16 cellular contexts compared by ENCODE assay signal in genomic region chr7:26992670-26993069, GRCh38.
DNase-seq lines count a peak whose midpoint lies in the region; ATAC-seq, FAIRE-seq and TF ChIP-seq lines count a peak whose summit lies in the region.
"Had no signal": no experiment of that assay in that cellular context is flagged by ENCODE, and none has a peak within 500 bp of the region (broad histone marks: within the 10 kb centered on the region; RNA-seq: fewer than 3 reads in every experiment).

No MANE protein-coding gene starts in this region.

- H3K4me1 ChIP-seq in RWPE2 (ENCODE audit: insufficient read depth, poor library complexity, severe bottlenecking) (peaks cover 19% of the 10 kb centered on the region), keratinocyte (ENCODE audit: control insufficient read depth, extremely low read depth, insufficient read depth, low read length) (peaks cover 35% of the 10 kb centered on the region), psoas muscle (no peaks in the 10 kb centered on the region)
- H3K4me1 ChIP-seq: BLaER1 treated with 17β-estradiol and CSF1 and Interleukin-3, amounts not matched to agents 10 nM and 100 nM had no signal

- H3K27ac Mint-ChIP-seq in progenitor cell of endocrine pancreas = peak overlapping the region; percentile 73
- H3K27ac Mint-ChIP-seq: CD4-positive, CD25-positive, alpha-beta regulatory T cell had no signal

- no peaks in the 10 kb centered on the region for H3K79me2 ChIP-seq in keratinocyte (ENCODE audit: control insufficient read depth, insufficient read depth, low read length)

- H3K27me3 Mint-ChIP-seq in progenitor cell of endocrine pancreas = no peaks in the 10 kb centered on the region

- ATAC-seq in RWPE2 (ENCODE audit: low read depth) = no peak
- no peak for ATAC-seq in psoas muscle
- ATAC-seq: HCT116 had no signal

- H3K27me3 ChIP-seq in RWPE2 (ENCODE audit: insufficient read depth, poor library complexity, severe bottlenecking) = no peaks in the 10 kb centered on the region
- no peaks in the 10 kb centered on the region for H3K27me3 ChIP-seq in keratinocyte (ENCODE audit: control insufficient read depth, extremely low read depth, insufficient read depth, low read length)
- H3K27me3 ChIP-seq in psoas muscle (ENCODE audit: insufficient read depth in 3 of 3, low read length in 2 of 3) = no peaks in the 10 kb centered on the region
- H3K27me3 ChIP-seq: BLaER1 treated with 17β-estradiol and CSF1 and Interleukin-3, amounts not matched to agents 10 nM and 100 nM had no signal

- H3K4me3 ChIP-seq in RWPE2 (ENCODE audit: severe bottlenecking) (no peak overlapping the region), keratinocyte (ENCODE audit: control insufficient read depth in 2 of 3, extremely low read depth in 1 of 3, insufficient read depth in 2 of 3, low read depth in 1 of 3, low read length in 3 of 3) (no peak overlapping the region), psoas muscle (no peak overlapping the region)
- H3K4me3 ChIP-seq: BLaER1 treated with 17β-estradiol and CSF1 and Interleukin-3, amounts not matched to agents 10 nM and 100 nM; GM23248 had no signal

- H3K9me1 ChIP-seq in keratinocyte (ENCODE audit: control insufficient read depth, extremely low read depth, insufficient read depth, low read length) = no peaks in the 10 kb centered on the region

- H3K36me3 ChIP-seq in RWPE2 (ENCODE audit: low read depth) (no peaks in the 10 kb centered on the region), keratinocyte (ENCODE audit: control insufficient read depth in 2 of 2, extremely low read depth in 1 of 2, insufficient read depth in 2 of 2, low read length in 2 of 2) (no peaks in the 10 kb centered on the region), psoas muscle (ENCODE audit: insufficient read depth in 1 of 2, low read depth in 1 of 2) (no peaks in the 10 kb centered on the region)
- H3K36me3 ChIP-seq: BLaER1 treated with 17β-estradiol and CSF1 and Interleukin-3, amounts not matched to agents 10 nM and 100 nM had no signal

- no peak overlapping the region for H3K4me3 Mint-ChIP-seq in progenitor cell of endocrine pancreas (ENCODE audit: low read depth)
- H3K4me3 Mint-ChIP-seq: CD4-positive, CD25-positive, alpha-beta regulatory T cell had no signal

- H2AFZ ChIP-seq in keratinocyte (ENCODE audit: control insufficient read depth, low read length) = peak overlapping the region; percentile 67

- DNase-seq in RWPE2 (ENCODE audit: low spot score) (no peak), epithelial cell of prostate (ENCODE audit: low read depth, low spot score) (no peak), keratinocyte (ENCODE audit: low read depth, low spot score) (no peak), progenitor cell of endocrine pancreas (ENCODE audit: low spot score, unreplicated experiment) (no peak), nucleus accumbens (lab: John Stamatoyannopoulos, UW) (no peak), substantia nigra (lab: John Stamatoyannopoulos, UW) (no peak), psoas muscle (no peak)
- DNase-seq: ACHN; CD4-positive, CD25-positive, alpha-beta regulatory T cell; DMS53; GF-D8; GM23248 had no signal

- TF ChIP-seq CTCF in RWPE2 (IDR thresholded peaks at IDR 0.05; ENCODE audit: poor library complexity, severe bottlenecking) = no peak
- TF ChIP-seq CTCF in keratinocyte (optimal IDR thresholded peaks at IDR 0.05 in 1 of 3, IDR thresholded peaks at IDR 0.05 in 1 of 3, conservative IDR thresholded peaks at IDR 0.05 in 1 of 3; ENCODE audit: extremely low read depth in 1 of 3, insufficient read depth in 2 of 3, low read length in 3 of 3) = no peak
- no peak for TF ChIP-seq CTCF in progenitor cell of endocrine pancreas (IDR thresholded peaks at IDR 0.05; ENCODE audit: unreplicated experiment)
- TF ChIP-seq CTCF in psoas muscle (IDR thresholded peaks at IDR 0.05) = no peak

- no peaks in the 10 kb centered on the region for H3K36me3 Mint-ChIP-seq in progenitor cell of endocrine pancreas (ENCODE audit: insufficient read depth)
- H3K36me3 Mint-ChIP-seq: CD4-positive, CD25-positive, alpha-beta regulatory T cell had no signal

- H3K27ac ChIP-seq in RWPE2 (ENCODE audit: poor library complexity, severe bottlenecking) = peak overlapping the region; percentile 24
- peak overlapping the region; percentile 81 for H3K27ac ChIP-seq in epithelial cell of prostate
- peak overlapping the region; percentile 59 for H3K27ac ChIP-seq in keratinocyte (ENCODE audit: control insufficient read depth, insufficient read depth, low read length)
- no peak overlapping the region for H3K27ac ChIP-seq in substantia nigra (ENCODE audit: low read depth, low read length, poor library complexity, severe bottlenecking)
- H3K27ac ChIP-seq in psoas muscle = no peak overlapping the region
- H3K27ac ChIP-seq: BLaER1 treated with 17β-estradiol and CSF1 and Interleukin-3, amounts not matched to agents 10 nM and 100 nM; GM23248; HL-60 had no signal

- no peak for FAIRE-seq in keratinocyte (lab: Jason Lieb, UNC)
- FAIRE-seq: GM18507 had no signal

- intact Hi-C loops in psoas muscle (cut with DNase I) = no loop called here

- H4K20me1 ChIP-seq in keratinocyte (ENCODE audit: control insufficient read depth, extremely low read depth, insufficient read depth, low read length) = no peaks in the 10 kb centered on the region
- H4K20me1 ChIP-seq: BLaER1 treated with 17β-estradiol and CSF1 and Interleukin-3, amounts not matched to agents 10 nM and 100 nM had no signal

- H3K4me1 Mint-ChIP-seq in progenitor cell of endocrine pancreas (ENCODE audit: low read depth) = peaks cover 38% of the 10 kb centered on the region
- H3K4me1 Mint-ChIP-seq: CD4-positive, CD25-positive, alpha-beta regulatory T cell had no signal

- dilution Hi-C loops in keratinocyte (cut with MboI; ENCODE audit: extremely low pct_ligation_motif_present, low sequenced_read_pairs) = no loop called here

- WGBS in psoas muscle, 3 donors = 79 to 85% (median 82%) methylated on average over 7 of the region's 7 CpGs

- no peak overlapping the region for H3K9ac ChIP-seq in keratinocyte (ENCODE audit: control insufficient read depth, extremely low read depth, insufficient read depth, low read length)
- H3K9ac ChIP-seq: BLaER1 treated with 17β-estradiol and CSF1 and Interleukin-3, amounts not matched to agents 10 nM and 100 nM; GM23248 had no signal

- H3K4me2 ChIP-seq in keratinocyte (ENCODE audit: control insufficient read depth, extremely low read depth, insufficient read depth, low read depth, low read length) = peak overlapping the region; percentile 52
- H3K4me2 ChIP-seq: BLaER1 treated with 17β-estradiol and CSF1 and Interleukin-3, amounts not matched to agents 10 nM and 100 nM had no signal

- H3K9me3 Mint-ChIP-seq in progenitor cell of endocrine pancreas (ENCODE audit: low read depth) = peaks cover under 1% of the 10 kb centered on the region
- H3K9me3 Mint-ChIP-seq: CD4-positive, CD25-positive, alpha-beta regulatory T cell had no signal

- no peaks in the 10 kb centered on the region for H3K9me3 ChIP-seq in RWPE2 (ENCODE audit: severe bottlenecking)
- H3K9me3 ChIP-seq in keratinocyte (ENCODE audit: control insufficient read depth, low read depth, low read length) = no peaks in the 10 kb centered on the region
- no peaks in the 10 kb centered on the region for H3K9me3 ChIP-seq in psoas muscle

Comparison
In these comparisons a context has a peak if more than half of its experiments do, and no peak if none do; other contexts are left out.
1. H3K27ac ChIP-seq: peak in RWPE2 (single experiment), epithelial cell of prostate (single experiment) and keratinocyte (single experiment); none in substantia nigra (single experiment) and psoas muscle (single experiment).